Comparison of ENCODE assay signal across 8 cellular contexts in the genomic region with DNA sequence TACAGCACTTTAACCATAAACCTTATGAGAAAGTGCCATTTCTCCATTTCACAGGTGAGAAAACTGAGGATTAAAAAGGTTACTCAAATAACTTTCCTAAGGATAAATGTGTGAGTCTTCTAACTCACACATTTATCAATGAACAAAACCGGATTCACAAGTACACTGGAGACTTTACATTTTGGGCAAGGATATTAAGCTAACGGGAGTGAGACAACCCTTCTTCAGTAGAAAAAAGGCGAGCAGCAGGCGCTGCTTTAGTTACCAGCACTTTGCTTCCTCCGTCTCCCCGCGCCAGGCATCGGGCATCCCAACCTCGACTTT. TPM values are rescaled to one million over a fixed set of nuclear protein-coding genes. Genes with fewer than 3 reads are reported as not detected.
DNase-seq lines count a peak whose midpoint lies in the region; ATAC-seq lines count a peak whose summit lies in the region.

No MANE protein-coding gene starts in this region.

- H3K4me1 Mint-ChIP-seq in activated CD4-positive, alpha-beta memory T cell treated with anti-CD3 and anti-CD28 coated beads for 36 hours (ENCODE audit: low read depth): peaks cover 23% of the 10 kb centered on the region

- DNase-seq in H7: no peak
- no peak for DNase-seq in activated CD4-positive, alpha-beta memory T cell treated with anti-CD3 and anti-CD28 coated beads for 36 hours
- DNase-seq in right cardiac atrium: no peak
- no peak for DNase-seq in stimulated activated CD4-positive, alpha-beta T cell treated with anti-CD3 and anti-CD28 coated beads, Interleukin-4, amount 100 ng/mL, for 1 hour
- DNase-seq in NCI-H2029 (lab: John Stamatoyannopoulos, UW): no peak

- ATAC-seq in right cardiac atrium (no peak), GM18858 (IDR thresholded peaks at IDR 0.05; ENCODE audit: unreplicated experiment) (no peak), GM19463 (IDR thresholded peaks at IDR 0.05; ENCODE audit: unreplicated experiment) (no peak)

- H3K9me3 ChIP-seq in right cardiac atrium (ENCODE audit: control insufficient read depth, low read length) (no peaks in the 10 kb centered on the region), skeletal muscle tissue (ENCODE audit: control insufficient read depth in 3 of 3, low read length in 3 of 3) (no peaks in the 10 kb centered on the region)

- POLR2A ChIA-PET in activated CD4-positive, alpha-beta memory T cell treated with anti-CD3 and anti-CD28 coated beads for 36 hours (lab: Charles Lee): interaction anchor here (0.6 to 1.9 kb wide), 3 partner anchors 8 to 87 kb away, joined by 3 to 5 read pairs (median 4); no protein-coding TSS in a partner anchor

- H3K27me3 Mint-ChIP-seq in activated CD4-positive, alpha-beta memory T cell treated with anti-CD3 and anti-CD28 coated beads for 36 hours: no peaks in the 10 kb centered on the region

- peak overlapping the region; percentile 28; the same call in 1 of the 2 replicates for H3K4me3 ChIP-seq in H7 (ENCODE audit: insufficient read depth, low read depth, low read length)
- peak overlapping the region; percentile 84 for H3K4me3 ChIP-seq in right cardiac atrium (ENCODE audit: low read length)
- H3K4me3 ChIP-seq in skeletal muscle tissue (ENCODE audit: low read length in 3 of 3): peak overlapping the region; percentile 81 to 95 (median 90)

- no peaks in the 10 kb centered on the region for H3K9me3 Mint-ChIP-seq in activated CD4-positive, alpha-beta memory T cell treated with anti-CD3 and anti-CD28 coated beads for 36 hours

- 3% methylated on average over 9 of the region's 9 CpGs for WGBS in right cardiac atrium

- H3K4me3 Mint-ChIP-seq in activated CD4-positive, alpha-beta memory T cell treated with anti-CD3 and anti-CD28 coated beads for 36 hours: peak overlapping the region; percentile 83

- CTCF ChIA-PET in activated CD4-positive, alpha-beta memory T cell treated with anti-CD3 and anti-CD28 coated beads for 36 hours (lab: Charles Lee): interaction anchor here (0.8 to 2.5 kb wide), 4 partner anchors 9 to 1034 kb away, joined by 3 to 13 read pairs (median 6); partner anchors contain the start of gene ZW10

- H3K27me3 ChIP-seq in H7 (ENCODE audit: control insufficient read depth, insufficient read depth, low read length) (no peaks in the 10 kb centered on the region), right cardiac atrium (ENCODE audit: control insufficient read depth, insufficient read depth) (no peaks in the 10 kb centered on the region), skeletal muscle tissue (ENCODE audit: control insufficient read depth in 3 of 3, insufficient read depth in 3 of 3, low read length in 3 of 3) (no peaks in the 10 kb centered on the region)

- intact Hi-C loops in activated CD4-positive, alpha-beta memory T cell treated with anti-CD3 and anti-CD28 coated beads for 36 hours (cut with micrococcal nuclease): loop anchor here (1.0 to 10.0 kb wide), 6 partner anchors 273 to 1439 kb away; partner anchors contain the start of genes ALG9, CFAP68, FDXACB1 and PTS
- intact Hi-C loops in right cardiac atrium (cut with DNase I): no loop called here

- H3K27ac Mint-ChIP-seq in activated CD4-positive, alpha-beta memory T cell treated with anti-CD3 and anti-CD28 coated beads for 36 hours: peak overlapping the region; percentile 76

- H3K36me3 Mint-ChIP-seq in activated CD4-positive, alpha-beta memory T cell treated with anti-CD3 and anti-CD28 coated beads for 36 hours: peaks cover 17% of the 10 kb centered on the region

- peak overlapping the region; percentile 57 to 69 (median 63) for H3K9ac ChIP-seq in skeletal muscle tissue (ENCODE audit: low read depth in 1 of 3, low read length in 3 of 3)

- H3K4me1 ChIP-seq in right cardiac atrium (ENCODE audit: control insufficient read depth, insufficient read depth, low read length) (no peaks in the 10 kb centered on the region), skeletal muscle tissue (ENCODE audit: control insufficient read depth in 3 of 3, insufficient read depth in 3 of 3, low read length in 3 of 3) (peaks cover 13 to 26% (median 15%) of the 10 kb centered on the region in 3 donors)

- no peaks in the 10 kb centered on the region; the same call in 1 of the 2 replicates for H3K36me3 ChIP-seq in H7 (replicated peaks; ENCODE audit: control insufficient read depth, insufficient read depth, low read length)
- H3K36me3 ChIP-seq in skeletal muscle tissue (ENCODE audit: control insufficient read depth in 3 of 3, insufficient read depth in 3 of 3, low read length in 3 of 3): peaks cover 0 to 19% (median 11%) of the 10 kb centered on the region in 3 donors

- H3K27ac ChIP-seq in right cardiac atrium (ENCODE audit: low read length) (no peak overlapping the region), skeletal muscle tissue (ENCODE audit: low read depth, low read length) (no peak overlapping the region)

RNA-seq across cellular contexts. Expression of gene TTC12, which starts 0.4 kb away (rescaled TPM):
- total RNA-seq in H7 (2014; rRNA removed; shearing (Covaris generic)): 5.9 and 10.3 TPM in 2 replicates
- 1 to 10 TPM; 7.4 to 8.9 TPM for total RNA-seq in activated CD4-positive, alpha-beta memory T cell treated with anti-CD3 and anti-CD28 coated beads for 36 hours
- 10 to 100 TPM in 2 of 4 donors, 1 to 10 TPM in 2; 5.0 to 10.9 (median 7.9) TPM for total RNA-seq in right cardiac atrium
- 5.0 TPM for polyA plus RNA-seq in right cardiac atrium
- total RNA-seq in skeletal muscle tissue: 10.4 TPM

Comparison
In these comparisons a context has a peak if more than half of its experiments do, and no peak if none do; other contexts are left out.
1. H3K4me3 ChIP-seq: peak in every context shown above with its lines; median percentile 90 in skeletal muscle tissue; 84 in right cardiac atrium; 28 in H7.